In genomic region chr7:6729492-6730342, GRCh38 we compare ENCODE assay signal across 8 cellular contexts. TPM values are rescaled to one million over a fixed set of nuclear protein-coding genes. Genes with fewer than 3 reads are reported as not detected.
DNase-seq lines count a peak whose midpoint lies in the region; ATAC-seq and TF ChIP-seq lines count a peak whose summit lies in the region.

No MANE protein-coding gene starts in this region.

- DNase-seq in AG04449 (ENCODE audit: low read depth, low spot score) (peak; percentile 65), NCI-H2227 treated with DMSO at 0.1 percent for 48 hours (lab: John Stamatoyannopoulos, UW) (peak; percentile 61), activated B cell treated with CpG ODN at 0.5 μM for 24 hours (peak; percentile 75), iris pigment epithelial cell (ENCODE audit: low read depth) (peak; percentile 92)
- peak; percentile 71 for DNase-seq in central memory CD4-positive, alpha-beta T cell
- DNase-seq in stimulated activated CD4-positive, alpha-beta T cell treated with anti-CD3 and anti-CD28 coated beads, Interleukin-12 subunit alpha, Interleukin-12 subunit beta, amount 100 ng/mL, for 24 hours (ENCODE audit: low read depth in 2 of 2): peak; percentile 58 to 81

- H3K4me1 Mint-ChIP-seq in activated B cell treated with CpG ODN at 0.5 μM for 24 hours: peaks cover 40% of the 10 kb centered on the region

- TF ChIP-seq CTCF in AG04449 (IDR thresholded peaks at IDR 0.05; ENCODE audit: insufficient read depth, low read length, missing control alignments) (no peak), activated B cell treated with CpG ODN at 0.5 μM for 24 hours (IDR thresholded peaks at IDR 0.05) (no peak)

- peak overlapping the region; percentile 78 for H3K27ac Mint-ChIP-seq in activated B cell treated with CpG ODN at 0.5 μM for 24 hours

- peak overlapping the region; percentile 85 for H3K4me3 ChIP-seq in AG04449 (ENCODE audit: low read depth, low read length)

- peaks cover 28% of the 10 kb centered on the region for H3K36me3 Mint-ChIP-seq in activated B cell treated with CpG ODN at 0.5 μM for 24 hours (ENCODE audit: low read depth)

- H3K27me3 Mint-ChIP-seq in activated B cell treated with CpG ODN at 0.5 μM for 24 hours: no peaks in the 10 kb centered on the region

- peak overlapping the region; percentile 88 for H3K4me3 Mint-ChIP-seq in activated B cell treated with CpG ODN at 0.5 μM for 24 hours

- ATAC-seq in GM18870 (IDR thresholded peaks at IDR 0.05; ENCODE audit: unreplicated experiment): peak; percentile 76
- peak; percentile 86 for ATAC-seq in HG03108 (IDR thresholded peaks at IDR 0.05; ENCODE audit: unreplicated experiment)
- ATAC-seq in activated B cell treated with CpG ODN at 0.5 μM for 24 hours (ENCODE audit: low read depth): peak; percentile 88

- CTCF ChIA-PET in AG04449 (lab: Yijun Ruan, JAX) (no interaction called here), activated B cell treated with CpG ODN at 0.5 μM for 24 hours (lab: Charles Lee) (no interaction called here)

- intact Hi-C loops in activated B cell treated with CpG ODN at 0.5 μM for 24 hours (cut with micrococcal nuclease): loop anchor here (2.0 to 5.0 kb wide), 4 partner anchors 93 to 1238 kb away; partner anchors contain the start of genes GLCCI1, ZDHHC4 and ZNF316

- POLR2A ChIA-PET in AG04449 (lab: Yijun Ruan, JAX) (interaction anchor here (0.5 kb wide), 1 partner anchor 830 kb away, joined by 3 read pairs; no protein-coding TSS in a partner anchor), activated B cell treated with CpG ODN at 0.5 μM for 24 hours (lab: Charles Lee) (interaction anchor here (1.0 kb wide), 1 partner anchor 23 kb away, joined by 6 read pairs; the partner anchor contains the start of gene ZNF12)

- H3K9me3 Mint-ChIP-seq in activated B cell treated with CpG ODN at 0.5 μM for 24 hours: no peaks in the 10 kb centered on the region

RNA-seq across cellular contexts. Expression of gene ZNF12, which starts 23.0 kb away (rescaled TPM):
- total RNA-seq in activated B cell treated with CpG ODN at 0.5 μM for 24 hours: 31.3 and 35.6 TPM in 2 replicates

RNA-seq across cellular contexts. Expression of gene RSPH10B2, which starts 24.2 kb away (rescaled TPM):
- total RNA-seq in activated B cell treated with CpG ODN at 0.5 μM for 24 hours: 0.37 and 1.1 TPM in 2 replicates

Comparison
In these comparisons a context has a peak if more than half of its experiments do, and no peak if none do; other contexts are left out.
1. Peak in every context shown above with its lines: DNase-seq, ATAC-seq and H3K4me3 ChIP-seq.